Comparison of ENCODE assay signal across 26 cellular contexts in genomic region chr16:18948372-18949020, GRCh38. TPM values are rescaled to one million over a fixed set of nuclear protein-coding genes. Genes with fewer than 3 reads are reported as not detected.
"Had no signal": no experiment of that assay in that cellular context is flagged by ENCODE, and none has a peak within 500 bp of the region (broad histone marks: within the 10 kb centered on the region; RNA-seq: fewer than 3 reads in every experiment).

No MANE protein-coding gene starts in this region.

- H3K27me3 ChIP-seq: colonic mucosa, gastrocnemius medialis, heart left ventricle, hepatocyte, ovary, spleen, testis, tibial artery had no signal

- H3K9me3 Mint-ChIP-seq: dendritic cell treated with granulocyte-macrophage colony-stimulating factor and Interleukin-4, amounts not matched to agents 40 ng/mL and 50 ng/mL, for 4 days; endodermal cell; natural killer cell; stimulated activated memory B cell treated with anti-CD40 and anti-IgM and Interleukin-4, amounts not matched to agents 10 μg/mL and 1 μg/mL and 100 μg/mL, for 72 hours; type B pancreatic cell had no signal

- H3K36me3 ChIP-seq: colonic mucosa, gastrocnemius medialis, heart left ventricle, lower lobe of right lung, ovary, spleen, tibial artery had no signal

- H3K4me3 Mint-ChIP-seq: dendritic cell treated with granulocyte-macrophage colony-stimulating factor and Interleukin-4, amounts not matched to agents 40 ng/mL and 50 ng/mL, for 4 days; endodermal cell; natural killer cell; stimulated activated memory B cell treated with anti-CD40 and anti-IgM and Interleukin-4, amounts not matched to agents 10 μg/mL and 1 μg/mL and 100 μg/mL, for 72 hours; type B pancreatic cell had no signal

- H3K4me1 Mint-ChIP-seq: natural killer cell had no signal

- H3K9me3 ChIP-seq: colonic mucosa, gastrocnemius medialis, heart left ventricle, lower lobe of right lung, ovary, psoas muscle, spleen, testis, tibial artery had no signal

- ATAC-seq: esophagus mucosa; gastrocnemius medialis; heart left ventricle; left ventricle myocardium superior; lower lobe of right lung; natural killer cell; psoas muscle; right cardiac atrium; stimulated activated memory B cell treated with anti-CD40 and anti-IgM and Interleukin-4, amounts not matched to agents 10 μg/mL and 1 μg/mL and 100 μg/mL, for 72 hours; stimulated activated naive CD8-positive, alpha-beta T cell treated with anti-CD3 and anti-CD28 coated beads, Interleukin-15, Interleukin-2, amounts not matched to agents 100 U/mL and 50 U/mL, for 24 hours had no signal

- H3K4me3 ChIP-seq: colonic mucosa, gastrocnemius medialis, heart left ventricle, hepatocyte, lower lobe of right lung, ovary, psoas muscle, skin epidermis, spleen, testis, tibial artery had no signal

- H3K4me1 ChIP-seq: colonic mucosa, gastrocnemius medialis, psoas muscle, testis had no signal

- H3K27ac ChIP-seq: colonic mucosa, epithelial cell of prostate, gastrocnemius medialis, heart left ventricle, hepatocyte, lower lobe of right lung, ovary, psoas muscle, skin epidermis, spleen, testis, tibial artery had no signal

- H3K36me3 Mint-ChIP-seq: natural killer cell; stimulated activated memory B cell treated with anti-CD40 and anti-IgM and Interleukin-4, amounts not matched to agents 10 μg/mL and 1 μg/mL and 100 μg/mL, for 72 hours; type B pancreatic cell had no signal

- H3K27ac Mint-ChIP-seq: dendritic cell treated with granulocyte-macrophage colony-stimulating factor and Interleukin-4, amounts not matched to agents 40 ng/mL and 50 ng/mL, for 4 days; endodermal cell; natural killer cell; stimulated activated memory B cell treated with anti-CD40 and anti-IgM and Interleukin-4, amounts not matched to agents 10 μg/mL and 1 μg/mL and 100 μg/mL, for 72 hours; type B pancreatic cell had no signal

- H3K27me3 Mint-ChIP-seq: dendritic cell treated with granulocyte-macrophage colony-stimulating factor and Interleukin-4, amounts not matched to agents 40 ng/mL and 50 ng/mL, for 4 days; stimulated activated memory B cell treated with anti-CD40 and anti-IgM and Interleukin-4, amounts not matched to agents 10 μg/mL and 1 μg/mL and 100 μg/mL, for 72 hours; type B pancreatic cell had no signal

- DNase-seq: colonic mucosa; effector CD8-positive, alpha-beta T cell; endodermal cell; foreskin fibroblast; gastrocnemius medialis; heart left ventricle; left ventricle myocardium superior; lower lobe of right lung; natural killer cell; occipital lobe; ovary; posterior cingulate gyrus; psoas muscle; right cardiac atrium; spleen; stimulated activated CD4-positive, alpha-beta T cell treated with anti-CD3 and anti-CD28 coated beads, Interleukin-4, amount 100 ng/mL, for 4 hours; stimulated activated naive CD8-positive, alpha-beta T cell treated with anti-CD3 and anti-CD28 coated beads, Interleukin-15, Interleukin-2, amounts not matched to agents 100 U/mL and 50 U/mL, for 24 hours; testis had no signal

RNA-seq across cellular contexts. Expression of gene TMC7, which starts 35.2 kb away (rescaled TPM):
- total RNA-seq: natural killer cell had no signal
